ENCODE assay signal across 8 cellular contexts in genomic region chr17:68200689-68201424, GRCh38. TPM values are rescaled to one million over a fixed set of nuclear protein-coding genes. Genes with fewer than 3 reads are reported as not detected.
DNase-seq lines count a peak whose midpoint lies in the region; ATAC-seq and TF ChIP-seq lines count a peak whose summit lies in the region.

No MANE protein-coding gene starts in this region.

- no peak overlapping the region for H3K56ac ChIP-seq in mesendoderm (ENCODE audit: low read length)

- H3K4ac ChIP-seq in mesendoderm (ENCODE audit: low read depth, low read length) = no peak overlapping the region

- H3K27me3 ChIP-seq in DOHH2 (ENCODE audit: control insufficient read depth, low read length) = peaks cover 39% of the 10 kb centered on the region
- H3K27me3 ChIP-seq in mesendoderm (ENCODE audit: insufficient read depth, low read length, poor library complexity) = peaks cover 39% of the 10 kb centered on the region

- H3K18ac ChIP-seq in mesendoderm (ENCODE audit: low read length) = no peak overlapping the region

- H2AK5ac ChIP-seq in mesendoderm (ENCODE audit: low read length) = no peak overlapping the region

- H2BK15ac ChIP-seq in mesendoderm (replicated peaks; ENCODE audit: low read depth) = no peak overlapping the region

- TF ChIP-seq CTCF in DOHH2 (IDR thresholded peaks at IDR 0.05; ENCODE audit: low read depth, low read length, poor library complexity, severe bottlenecking) = peak; percentile 78

- peaks cover 19% of the 10 kb centered on the region for H3F3A ChIP-seq in DOHH2 (ENCODE audit: control insufficient read depth, insufficient read depth)

- H3K4me1 ChIP-seq in DOHH2 (ENCODE audit: control insufficient read depth, low read length) = peaks cover 65% of the 10 kb centered on the region
- H3K4me1 ChIP-seq in mesendoderm (ENCODE audit: control insufficient read depth, low read depth, low read length) = no peaks in the 10 kb centered on the region

- no peak overlapping the region for H2BK5ac ChIP-seq in mesendoderm (ENCODE audit: low read length)

- no peaks in the 10 kb centered on the region for H4K20me1 ChIP-seq in DOHH2 (ENCODE audit: control insufficient read depth, insufficient read depth, low read depth, low read length)

- H4K8ac ChIP-seq in mesendoderm (ENCODE audit: low read depth, low read length) = no peak overlapping the region

- H2BK120ac ChIP-seq in mesendoderm (ENCODE audit: low read depth, low read length) = no peak overlapping the region

- no peaks in the 10 kb centered on the region for H3K79me1 ChIP-seq in mesendoderm (ENCODE audit: low read length)

- H3K9me2 ChIP-seq in DOHH2 (replicated peaks; ENCODE audit: control insufficient read depth, low read length) = no peaks in the 10 kb centered on the region

- no CpG with 5 or more reads among the region's 31 CpGs for WGBS in mesendoderm (ENCODE audit: extremely low coverage, insufficient coverage, low lambda C conversion rate)

- H3K36me3 ChIP-seq in DOHH2 (ENCODE audit: control insufficient read depth, low read length) = no peaks in the 10 kb centered on the region
- no peaks in the 10 kb centered on the region for H3K36me3 ChIP-seq in mesendoderm (ENCODE audit: control insufficient read depth, insufficient read depth, low read length)

- peak; percentile 89 for DNase-seq in NCI-H748 (lab: John Stamatoyannopoulos, UW; ENCODE audit: unreplicated experiment)
- peak; percentile 81 to 86 for DNase-seq in activated CD4-positive, alpha-beta T cell treated with anti-CD3 and anti-CD28 coated beads, Interleukin-2, amount 50 U/mL, for 48 hours
- peak; percentile 95 for DNase-seq in ecto neural progenitor cell (ENCODE audit: low spot score)
- peak; percentile 87 for DNase-seq in mesendoderm
- peak; percentile 68 for DNase-seq in stimulated activated CD8-positive, alpha-beta memory T cell treated with anti-CD3 and anti-CD28 coated beads, Interleukin-15, amount 100 ng/mL, for 48 hours (ENCODE audit: low read depth in 2 of 2)

- H3K9me3 ChIP-seq in DOHH2 (ENCODE audit: control insufficient read depth, insufficient read depth, low read length) = no peaks in the 10 kb centered on the region

- peak overlapping the region; percentile 65 for H3K4me2 ChIP-seq in DOHH2 (ENCODE audit: low read length)
- H3K4me2 ChIP-seq in mesendoderm (ENCODE audit: low read length) = no peak overlapping the region

- H3K79me2 ChIP-seq in DOHH2 (ENCODE audit: control insufficient read depth, low read length) (peaks cover 2% of the 10 kb centered on the region), mesendoderm (ENCODE audit: control insufficient read depth, insufficient read depth, low read length) (no peaks in the 10 kb centered on the region)

- H4K5ac ChIP-seq in mesendoderm (ENCODE audit: low read length) = no peak overlapping the region

- no peak overlapping the region for H3K23ac ChIP-seq in mesendoderm (ENCODE audit: low read length)

- peak overlapping the region; percentile 24 for H3K27ac ChIP-seq in DOHH2 (ENCODE audit: low read depth, low read length)
- H3K27ac ChIP-seq in mesendoderm (ENCODE audit: low read depth, low read length) = no peak overlapping the region

- peak; percentile 35 for ATAC-seq in HG03354 (IDR thresholded peaks at IDR 0.05; ENCODE audit: poor library complexity, severe bottlenecking, unreplicated experiment)
- no peak for ATAC-seq in HG02840 (IDR thresholded peaks at IDR 0.05; ENCODE audit: low FRiP score, unreplicated experiment)

- H3K4me3 ChIP-seq in DOHH2 (ENCODE audit: low read length) = peak overlapping the region; percentile 63
- H3K4me3 ChIP-seq in mesendoderm (ENCODE audit: low read length) = no peak overlapping the region

- H3K9ac ChIP-seq in mesendoderm (ENCODE audit: low read length) = no peak overlapping the region

RNA-seq across cellular contexts. Expression of gene AMZ2, which starts 47.0 kb away (rescaled TPM):
- polyA plus RNA-seq in mesendoderm (2013, experiment 1 of 2) = 70.9 TPM
- 68.9 TPM for polyA plus RNA-seq in mesendoderm (2013, experiment 2 of 2)
